ENCODE assay signal across 1 cellular context in the genomic region with DNA sequence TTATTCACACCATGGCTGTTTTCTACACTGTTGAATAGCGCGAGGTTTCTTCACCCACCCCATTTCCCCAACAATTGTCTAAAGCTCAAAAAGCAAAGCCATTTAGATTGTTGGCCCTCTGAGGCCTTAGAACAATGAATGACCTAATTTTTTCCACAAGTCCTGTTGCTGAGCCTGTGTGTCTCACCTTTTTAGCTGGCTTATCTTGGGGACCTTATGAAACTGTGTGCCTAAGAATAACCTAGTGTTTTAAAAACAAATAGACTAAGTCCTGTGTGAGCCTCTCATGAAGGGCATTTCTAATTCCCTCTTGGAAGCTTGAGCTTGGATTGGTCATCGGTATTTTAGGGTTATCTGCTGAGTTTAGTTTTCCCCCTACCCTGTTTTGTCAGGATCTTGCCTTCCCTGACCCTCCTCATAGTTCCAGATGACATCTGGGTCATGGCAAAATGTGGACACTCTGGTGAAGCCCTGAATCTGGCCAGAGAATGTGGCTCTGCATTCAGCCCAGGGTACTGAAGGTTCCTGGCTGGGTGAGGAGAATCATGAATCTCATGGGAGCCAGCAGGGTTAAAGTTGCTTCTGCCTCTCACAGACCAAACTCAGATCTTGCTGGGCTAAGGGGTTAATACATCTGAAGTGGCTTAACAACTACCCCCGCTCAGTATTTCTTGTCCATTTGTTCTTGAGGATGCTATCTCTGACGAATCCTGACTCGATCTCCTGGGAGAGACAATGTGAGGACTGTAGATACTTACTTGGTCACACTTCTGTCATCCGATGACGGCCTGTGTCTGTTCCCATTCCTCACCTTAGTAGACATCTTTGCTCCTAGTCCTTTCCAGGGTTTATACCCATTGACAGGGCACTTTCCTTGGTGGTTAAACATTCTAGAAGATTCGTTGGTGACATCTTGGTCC.
TF ChIP-seq lines count a peak whose summit lies in the region.

No MANE protein-coding gene starts in this region.

TF ChIP-seq in HepG2, 621 proteins besides CTCF, POLR2A, EP300 and RAD21 (continued from another document and continues in another):
- TF ChIP-seq KIAA2018 (CRISPR knock-in tag; IDR thresholded peaks at IDR 0.05; ENCODE audit: borderline replicate concordance) (no peak), RBM22 (optimal IDR thresholded peaks at IDR 0.05; ENCODE audit: low read length) (no peak), ZNF142 (CRISPR knock-in tag; IDR thresholded peaks at IDR 0.05) (no peak), ZIK1 (CRISPR knock-in tag; IDR thresholded peaks at IDR 0.05; ENCODE audit: borderline replicate concordance, low read depth) (no peak), ZNF614 (CRISPR knock-in tag; IDR thresholded peaks at IDR 0.05; ENCODE audit: borderline replicate concordance) (no peak), MTA3 (CRISPR knock-in tag; IDR thresholded peaks at IDR 0.05) (no peak), MED8 (CRISPR knock-in tag; IDR thresholded peaks at IDR 0.05; ENCODE audit: insufficient replicate concordance) (peak; percentile 51), ZNF816 (CRISPR knock-in tag; IDR thresholded peaks at IDR 0.05; ENCODE audit: borderline replicate concordance) (0 out of 2 replicates have a peak, but pooled peaks have one; percentile 24), ZFP41 (CRISPR knock-in tag; IDR thresholded peaks at IDR 0.05; ENCODE audit: borderline replicate concordance) (no peak), MXD1 (CRISPR knock-in tag; IDR thresholded peaks at IDR 0.05) (no peak), REL (CRISPR knock-in tag; conservative IDR thresholded peaks at IDR 0.05) (no peak), HOXA7 (CRISPR knock-in tag; IDR thresholded peaks at IDR 0.05) (no peak), NCOA5 (CRISPR knock-in tag; IDR thresholded peaks at IDR 0.05) (no peak), ZFP90 (CRISPR knock-in tag; IDR thresholded peaks at IDR 0.05; ENCODE audit: borderline replicate concordance) (peak; percentile 45; the same call in 1 of the 2 replicates), TFE3 (CRISPR knock-in tag; IDR thresholded peaks at IDR 0.05) (no peak; the same call in 1 of the 2 replicates), ZFAT (CRISPR knock-in tag; conservative IDR thresholded peaks at IDR 0.05) (no peak), TEAD2 (CRISPR knock-in tag; IDR thresholded peaks at IDR 0.05) (no peak), ZMYM3 (CRISPR knock-in tag; IDR thresholded peaks at IDR 0.05) (peak; percentile 61; the same call in 1 of the 2 replicates)
- TF ChIP-seq, protein P1, sequence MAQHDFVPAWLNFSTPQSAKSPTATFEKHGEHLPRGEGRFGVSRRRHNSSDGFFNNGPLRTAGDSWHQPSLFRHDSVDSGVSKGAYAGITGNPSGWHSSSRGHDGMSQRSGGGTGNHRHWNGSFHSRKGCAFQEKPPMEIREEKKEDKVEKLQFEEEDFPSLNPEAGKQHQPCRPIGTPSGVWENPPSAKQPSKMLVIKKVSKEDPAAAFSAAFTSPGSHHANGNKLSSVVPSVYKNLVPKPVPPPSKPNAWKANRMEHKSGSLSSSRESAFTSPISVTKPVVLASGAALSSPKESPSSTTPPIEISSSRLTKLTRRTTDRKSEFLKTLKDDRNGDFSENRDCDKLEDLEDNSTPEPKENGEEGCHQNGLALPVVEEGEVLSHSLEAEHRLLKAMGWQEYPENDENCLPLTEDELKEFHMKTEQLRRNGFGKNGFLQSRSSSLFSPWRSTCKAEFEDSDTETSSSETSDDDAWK (CRISPR knock-in tag; IDR thresholded peaks at IDR 0.05): no peak
- TF ChIP-seq, protein P2, sequence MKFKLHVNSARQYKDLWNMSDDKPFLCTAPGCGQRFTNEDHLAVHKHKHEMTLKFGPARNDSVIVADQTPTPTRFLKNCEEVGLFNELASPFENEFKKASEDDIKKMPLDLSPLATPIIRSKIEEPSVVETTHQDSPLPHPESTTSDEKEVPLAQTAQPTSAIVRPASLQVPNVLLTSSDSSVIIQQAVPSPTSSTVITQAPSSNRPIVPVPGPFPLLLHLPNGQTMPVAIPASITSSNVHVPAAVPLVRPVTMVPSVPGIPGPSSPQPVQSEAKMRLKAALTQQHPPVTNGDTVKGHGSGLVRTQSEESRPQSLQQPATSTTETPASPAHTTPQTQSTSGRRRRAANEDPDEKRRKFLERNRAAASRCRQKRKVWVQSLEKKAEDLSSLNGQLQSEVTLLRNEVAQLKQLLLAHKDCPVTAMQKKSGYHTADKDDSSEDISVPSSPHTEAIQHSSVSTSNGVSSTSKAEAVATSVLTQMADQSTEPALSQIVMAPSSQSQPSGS (CRISPR knock-in tag; IDR thresholded peaks at IDR 0.05): peak; percentile 87
